In genomic region chr9:32395483-32396216, GRCh38 we compare ENCODE assay signal across 10 cellular contexts. TPM values are rescaled to one million over a fixed set of nuclear protein-coding genes. Genes with fewer than 3 reads are reported as not detected.
DNase-seq lines count a peak whose midpoint lies in the region; ATAC-seq and TF ChIP-seq lines count a peak whose summit lies in the region.
"Had no signal": no experiment of that assay in that cellular context is flagged by ENCODE, and none has a peak within 500 bp of the region (broad histone marks: within the 10 kb centered on the region; RNA-seq: fewer than 3 reads in every experiment).

No MANE protein-coding gene starts in this region.

- TF ChIP-seq EP300 in SK-N-SH (IDR thresholded peaks at IDR 0.05; ENCODE audit: borderline replicate concordance in 1 of 2, low read depth in 1 of 2, low read length in 1 of 2) = peak in 1 of 2 experiments; percentile 27; a peak in 1 of 4 replicates

- no peaks in the 10 kb centered on the region for H3K27me3 ChIP-seq in SK-N-SH (ENCODE audit: insufficient read depth)
- no peaks in the 10 kb centered on the region for H3K27me3 ChIP-seq in foreskin keratinocyte
- H3K27me3 ChIP-seq in dorsolateral prefrontal cortex = no peaks in the 10 kb centered on the region

- intact Hi-C loops in posterior vena cava (cut with DNase I) = loop anchor here in 1 of 2 donors (2.0 kb wide), 1 partner anchor 27 kb away; no protein-coding TSS in a partner anchor
- intact Hi-C loops in dorsolateral prefrontal cortex (cut with DNase I) = no loop called here

- H3K27ac ChIP-seq in SK-N-SH (ENCODE audit: low read depth in 2 of 2, low read length in 1 of 2) = peak overlapping the region in 1 of 2 experiments; percentile 47; a peak in 1 of 4 replicates
- H3K27ac ChIP-seq in foreskin keratinocyte = peak overlapping the region; percentile 67
- peak overlapping the region in 13 of 59 donors; percentile 2 to 61 (median 29) for H3K27ac ChIP-seq in dorsolateral prefrontal cortex

- no peaks in the 10 kb centered on the region for H3K9me3 ChIP-seq in SK-N-SH

- H3K4me2 ChIP-seq in SK-N-SH = 0 out of 2 replicates have a peak overlapping the region, but pooled peaks have one; percentile 14

- ATAC-seq in foreskin keratinocyte (peak; percentile 92), GM19455 (IDR thresholded peaks at IDR 0.05; ENCODE audit: unreplicated experiment) (no peak), HG02759 (IDR thresholded peaks at IDR 0.05; ENCODE audit: unreplicated experiment) (no peak)

- H3K4me3 ChIP-seq in SK-N-SH (ENCODE audit: low read depth in 2 of 2, low read length in 1 of 2) (no peak overlapping the region), dorsolateral prefrontal cortex (no peak overlapping the region)

- peak; percentile 51; the same call in 1 of the 2 replicates for TF ChIP-seq CTCF in SK-N-SH (IDR thresholded peaks at IDR 0.05)
- peak; percentile 38 for TF ChIP-seq CTCF in foreskin keratinocyte (conservative IDR thresholded peaks at IDR 0.05)
- peak in 4 of 56 donors; percentile 12 to 20 (median 16) for TF ChIP-seq CTCF in dorsolateral prefrontal cortex (IDR thresholded peaks at IDR 0.05 in 54 of 56, conservative IDR thresholded peaks at IDR 0.05 in 2 of 56; ENCODE audit: low read depth in 1 of 56, partially characterized antibody in 56 of 56)

- H2AFZ ChIP-seq in SK-N-SH (ENCODE audit: low read depth) = no peak overlapping the region

- WGBS in SK-N-SH (ENCODE audit: low lambda C conversion rate) = 51% methylated on average over 7 of the region's 7 CpGs

- no peak overlapping the region for H3K9ac ChIP-seq in SK-N-SH

- peaks cover 19% of the 10 kb centered on the region; the same call in 1 of the 2 replicates for H3K79me2 ChIP-seq in SK-N-SH (ENCODE audit: insufficient read depth)

- no peaks in the 10 kb centered on the region; the same call in 1 of the 2 replicates for H4K20me1 ChIP-seq in SK-N-SH (ENCODE audit: insufficient read depth)

- peak; percentile 40 for DNase-seq in Caki2 (ENCODE audit: low read depth)
- peak; percentile 20 for DNase-seq in SK-N-SH
- DNase-seq in foreskin keratinocyte = peak; percentile 61 to 73
- peak; percentile 84 for DNase-seq in posterior vena cava (ENCODE audit: low spot score)
- DNase-seq in dorsolateral prefrontal cortex = no peak
- DNase-seq in NCI-H345 treated with DMSO at 0.1 percent for 48 hours (lab: John Stamatoyannopoulos, UW; ENCODE audit: unreplicated experiment) = no peak
- DNase-seq: activated CD4-positive, alpha-beta memory T cell treated with anti-CD3 and anti-CD28 coated beads for 36 hours; DND-41 had no signal

- H3F3A ChIP-seq in SK-N-SH (replicated peaks; ENCODE audit: insufficient read depth) = no peaks in the 10 kb centered on the region

- CTCF ChIA-PET in SK-N-SH (lab: Yijun Ruan, JAX) = interaction anchor here (0.5 to 6.6 kb wide), 4 partner anchors 11 to 184 kb away, joined by 3 to 47 read pairs (median 4); partner anchors contain the start of gene ACO1

- POLR2A ChIA-PET in SK-N-SH (lab: Yijun Ruan, JAX) = no interaction called here

- no peak for TF ChIP-seq RAD21 in SK-N-SH (IDR thresholded peaks at IDR 0.05; ENCODE audit: low read length)

- no peaks in the 10 kb centered on the region for H3K36me3 ChIP-seq in SK-N-SH (replicated peaks in 1 of 2; ENCODE audit: control insufficient read depth in 1 of 2, insufficient read depth in 2 of 2, low read length in 1 of 2)

- in situ Hi-C loops in Caki2 (cut with HindIII; ENCODE audit: low pct_unique_long_range_greater_than_20kb, low sequenced_read_pairs) = no loop called here

- no peaks in the 10 kb centered on the region for H3K9me2 ChIP-seq in SK-N-SH

- H3K4me1 ChIP-seq in SK-N-SH (ENCODE audit: control insufficient read depth in 1 of 2, insufficient read depth in 2 of 2, low read depth in 1 of 2, low read length in 1 of 2) (peaks cover 2 to 3% of the 10 kb centered on the region in 2 experiments; a peak in 1 of 4 replicates), foreskin keratinocyte (peaks cover 7% of the 10 kb centered on the region)

TF ChIP-seq in SK-N-SH, 30 proteins besides CTCF, POLR2A, EP300 and RAD21 (continues in another document):
- no peak for TF ChIP-seq RFX5 (IDR thresholded peaks at IDR 0.05; ENCODE audit: low read length)
- no peak for TF ChIP-seq GABPA (IDR thresholded peaks at IDR 0.05; ENCODE audit: low read depth)
- TF ChIP-seq CHD2 (IDR thresholded peaks at IDR 0.05; ENCODE audit: low read length, partially characterized antibody) = no peak
- TF ChIP-seq SMC3 (IDR thresholded peaks at IDR 0.05; ENCODE audit: low read depth, low read length) = no peak
- no peak for TF ChIP-seq MAX (IDR thresholded peaks at IDR 0.05; ENCODE audit: low read depth)
- 0 out of 2 replicates have a peak, but pooled peaks have one; percentile 8 for TF ChIP-seq RXRA (IDR thresholded peaks at IDR 0.05; ENCODE audit: borderline replicate concordance, low read depth)
- no peak for TF ChIP-seq EZH2phosphoT487 (IDR thresholded peaks at IDR 0.05; ENCODE audit: borderline replicate concordance, low read depth)
- TF ChIP-seq NRF1 (IDR thresholded peaks at IDR 0.05; ENCODE audit: low read depth, low read length) = no peak
- TF ChIP-seq SIN3A (IDR thresholded peaks at IDR 0.05; ENCODE audit: borderline replicate concordance, low read depth, low read length) = no peak
- TF ChIP-seq ZBTB33 (IDR thresholded peaks at IDR 0.05; ENCODE audit: borderline replicate concordance, low read depth) = no peak
- TF ChIP-seq FOXM1 (IDR thresholded peaks at IDR 0.05; ENCODE audit: low read depth) = no peak
- peak; percentile 56 for TF ChIP-seq JUND (IDR thresholded peaks at IDR 0.05)
- no peak for TF ChIP-seq REST (IDR thresholded peaks at IDR 0.05; ENCODE audit: low read depth, low read length)
- TF ChIP-seq IRF3 (IDR thresholded peaks at IDR 0.05; ENCODE audit: low read depth, low read length) = no peak
- peak; percentile 90 for TF ChIP-seq NFIC (IDR thresholded peaks at IDR 0.05; ENCODE audit: borderline replicate concordance)

RNA-seq across cellular contexts. Expression of gene ACO1, which starts 11.2 kb away (rescaled TPM):
- 35.6 and 36.2 TPM in 2 replicates for total RNA-seq in Caki2 (2014; rRNA removed; shearing (Covaris generic); ENCODE audit: low replicate concordance)
- polyA plus RNA-seq in SK-N-SH (2012; rRNA removed) (25.4 and 33.7 TPM in 2 replicates), foreskin keratinocyte (12.2 and 16.6 TPM in 2 replicates)
- polyA plus RNA-seq in SK-N-SH (2012; cell fraction: cytosol; rRNA removed) = 26.8 and 27.9 TPM in 2 replicates
- polyA plus RNA-seq in SK-N-SH (2012; cell fraction: nucleus; rRNA removed) = 19.0 and 29.3 TPM in 2 replicates
- total RNA-seq in foreskin keratinocyte (26.8 and 29.2 TPM in 2 replicates), posterior vena cava (10 to 100 TPM; 32.7 to 35.7 TPM), dorsolateral prefrontal cortex (10 to 100 TPM; 17.4 to 32.7 (median 23.5) TPM)

Comparison
In these comparisons a context has a peak if more than half of its experiments do, and no peak if none do; other contexts are left out.
1. DNase-seq: peak in Caki2 (single experiment), SK-N-SH (single experiment), foreskin keratinocyte (2 of 2) and posterior vena cava (single experiment); none in dorsolateral prefrontal cortex (0 of 10) and NCI-H345 treated with DMSO at 0.1 percent for 48 hours (single experiment).